In the genomic region with DNA sequence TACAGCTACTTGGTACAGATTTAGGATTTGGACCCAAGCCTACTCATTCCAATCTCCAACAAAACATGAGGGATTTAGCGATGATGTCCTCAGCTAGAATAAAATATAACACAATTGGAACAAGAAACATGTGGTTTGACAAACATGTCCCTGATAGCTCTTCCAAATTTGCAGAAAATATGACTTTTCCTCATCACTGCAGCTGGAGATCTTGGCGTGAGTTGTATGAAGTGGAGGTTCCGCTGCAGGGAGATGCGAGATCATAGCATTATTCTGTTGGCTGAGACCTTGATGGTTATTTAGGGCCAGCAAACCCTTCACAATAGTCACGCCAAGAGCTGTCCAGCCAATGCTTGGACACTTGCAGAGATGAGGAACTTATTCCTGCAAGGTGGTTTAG, we compare ENCODE assay signal across 11 cellular contexts.
"Had no signal": no experiment of that assay in that cellular context is flagged by ENCODE, and none has a peak within 500 bp of the region (broad histone marks: within the 10 kb centered on the region; RNA-seq: fewer than 3 reads in every experiment).

No MANE protein-coding gene starts in this region.

- H3K36me3 ChIP-seq: neutrophil had no signal

- H3K4me1 ChIP-seq: psoas muscle had no signal

- H3K4me3 ChIP-seq: coronary artery, psoas muscle had no signal

- H3K36me3 Mint-ChIP-seq: naive thymus-derived CD4-positive, alpha-beta T cell had no signal

- H3K9me3 ChIP-seq: neutrophil, psoas muscle had no signal

- H3K4me1 Mint-ChIP-seq: naive thymus-derived CD4-positive, alpha-beta T cell had no signal

- H3K27ac ChIP-seq: coronary artery, neutrophil, psoas muscle had no signal

- H3K27me3 ChIP-seq: neutrophil had no signal

- H3K4me3 Mint-ChIP-seq: endodermal cell; naive thymus-derived CD4-positive, alpha-beta T cell had no signal

- H3K27ac Mint-ChIP-seq: endodermal cell; naive thymus-derived CD4-positive, alpha-beta T cell had no signal

- ATAC-seq: naive thymus-derived CD4-positive, alpha-beta T cell had no signal

- DNase-seq: effector CD4-positive, alpha-beta T cell; endodermal cell; erythroblast; naive thymus-derived CD4-positive, alpha-beta T cell; retina; small intestine; stimulated activated CD4-positive, alpha-beta T cell treated with anti-CD3 and anti-CD28 coated beads, Interleukin-12 subunit alpha, Interleukin-12 subunit beta, amount 100 ng/mL, for 4 hours; stimulated activated naive CD4-positive, alpha-beta T cell had no signal
